ENCODE assay signal across 10 cellular contexts in genomic region chr19:47730521-47730889, GRCh38. TPM values are rescaled to one million over a fixed set of nuclear protein-coding genes. Genes with fewer than 3 reads are reported as not detected.
A peak's percentile ranks its signal among the peaks of the same experiment; 100 is the strongest.
DNase-seq lines count a peak whose midpoint lies in the region; ATAC-seq, FAIRE-seq and TF ChIP-seq lines count a peak whose summit lies in the region.
"Had no signal": no experiment of that assay in that cellular context is flagged by ENCODE, and none has a peak within 500 bp of the region (broad histone marks: within the 10 kb centered on the region; RNA-seq: fewer than 3 reads in every experiment).

No MANE protein-coding gene starts in this region.

- H3K36me3 ChIP-seq in HepG2 (replicated peaks in 1 of 2; ENCODE audit: control insufficient read depth in 1 of 2, insufficient read depth in 2 of 2, low read length in 2 of 2) (no peaks in the 10 kb centered on the region), right lobe of liver (no peaks in the 10 kb centered on the region), neural progenitor cell (no peaks in the 10 kb centered on the region), A673 (ENCODE audit: insufficient read depth, low read length, poor library complexity, severe bottlenecking) (no peaks in the 10 kb centered on the region)

- POLR2A ChIA-PET in HepG2 (lab: Yijun Ruan, JAX) = no interaction called here
- POLR2A ChIA-PET in MCF 10A (lab: Yijun Ruan, JAX) = interaction anchor here (1.0 to 11.9 kb wide), 6 partner anchors 11 to 247 kb away, joined by 3 to 207 read pairs (median 16); partner anchors contain the start of genes EHD2, KPTN, NOP53 and SELENOW
- POLR2A ChIA-PET in A673 (lab: Charles Lee; ENCODE audit: low non-redundant PET) = no interaction called here

- no TSS peak for BruUV-seq in HepG2 (replicated peaks; lab: Mats Ljungman, UMichigan)
- BruUV-seq in MCF 10A (replicated peaks; lab: Mats Ljungman, UMichigan) = no TSS peak
- no TSS peak for BruUV-seq in A673 (replicated peaks; lab: Mats Ljungman, UMichigan)

- in situ Hi-C loops in HepG2 (cut with HindIII; ENCODE audit: extremely low pct_ligation_motif_present, low pct_unique_long_range_greater_than_20kb) = no loop called here

- H3K9me3 Mint-ChIP-seq in MCF 10A (ENCODE audit: unreplicated experiment) (no peaks in the 10 kb centered on the region), neural progenitor cell (no peaks in the 10 kb centered on the region)

- peaks cover 40% of the 10 kb centered on the region for H3K4me1 ChIP-seq in HepG2 (ENCODE audit: insufficient read depth, low read length)
- H3K4me1 ChIP-seq in right lobe of liver = peaks cover 0 to 7% (median 2%) of the 10 kb centered on the region in 4 donors
- no peaks in the 10 kb centered on the region for H3K4me1 ChIP-seq in neural progenitor cell
- H3K4me1 ChIP-seq in A673 (ENCODE audit: insufficient read depth, low read length, poor library complexity, severe bottlenecking) = peaks cover 9% of the 10 kb centered on the region

- TF ChIP-seq RAD21 in HepG2 (CRISPR knock-in tag; IDR thresholded peaks at IDR 0.05) = no peak

- WGBS in HepG2 (ENCODE audit: low lambda C conversion rate) = 68% methylated on average over 8 of the region's 8 CpGs
- WGBS in right lobe of liver (ENCODE audit: insufficient coverage, low coverage, low lambda C conversion rate, missing lambda C conversion rate) = 89% methylated on average over 5 of the region's 8 CpGs

- H3K27ac Mint-ChIP-seq in MCF 10A (ENCODE audit: low read depth, unreplicated experiment) (peak overlapping the region; percentile 83), neural progenitor cell (no peak overlapping the region)

- no peak overlapping the region for H3K9ac ChIP-seq in HepG2 (ENCODE audit: insufficient read depth, low read depth, low read length)
- no peak overlapping the region for H3K9ac ChIP-seq in neural progenitor cell

- H3K4me1 Mint-ChIP-seq in MCF 10A (ENCODE audit: insufficient read depth, unreplicated experiment) = peaks cover 40% of the 10 kb centered on the region
- peaks cover 10% of the 10 kb centered on the region for H3K4me1 Mint-ChIP-seq in neural progenitor cell

- intact Hi-C loops in HepG2 (cut with micrococcal nuclease; ENCODE audit: unreplicated experiment) (no loop called here), right lobe of liver (cut with DNase I) (no loop called here), MCF 10A (cut with micrococcal nuclease) (no loop called here), A673 (cut with micrococcal nuclease; ENCODE audit: unreplicated experiment) (no loop called here)

- TF ChIP-seq EP300 in HepG2 (IDR thresholded peaks at IDR 0.05; ENCODE audit: low read depth in 2 of 2, low read length in 2 of 2) (no peak), HepG2 (CRISPR knock-in tag; IDR thresholded peaks at IDR 0.05; ENCODE audit: borderline replicate concordance) (no peak)

- H3K27me3 Mint-ChIP-seq in MCF 10A (ENCODE audit: insufficient read depth, unreplicated experiment) = no peaks in the 10 kb centered on the region
- peaks cover 26% of the 10 kb centered on the region for H3K27me3 Mint-ChIP-seq in neural progenitor cell (ENCODE audit: insufficient read depth, low read depth)

- no peak for ATAC-seq in HepG2
- no peak for ATAC-seq in right lobe of liver
- no peak for ATAC-seq in HG02642 (IDR thresholded peaks at IDR 0.05; ENCODE audit: poor library complexity, unreplicated experiment)
- no peak for ATAC-seq in HG03039 (IDR thresholded peaks at IDR 0.05; ENCODE audit: unreplicated experiment)

- TF ChIP-seq CTCF in HepG2 (CRISPR knock-in tag; IDR thresholded peaks at IDR 0.05) (no peak), right lobe of liver (IDR thresholded peaks at IDR 0.05) (no peak), MCF 10A (IDR thresholded peaks at IDR 0.05; ENCODE audit: unreplicated experiment) (no peak), neural progenitor cell (IDR thresholded peaks at IDR 0.05) (no peak), A673 (conservative IDR thresholded peaks at IDR 0.05; ENCODE audit: low read depth, low read length) (no peak)

- TF ChIP-seq POLR2A in HepG2 (IDR thresholded peaks at IDR 0.05; ENCODE audit: insufficient read depth in 1 of 2, low read depth in 2 of 2, low read length in 2 of 2) (no peak), right lobe of liver (IDR thresholded peaks at IDR 0.05) (no peak)

- H3K4me3 ChIP-seq in HepG2 (replicated peaks in 1 of 3; ENCODE audit: insufficient read depth in 1 of 3, low read depth in 2 of 3, low read length in 3 of 3) (peak overlapping the region in 1 of 3 experiments; percentile 50; a peak in 1 of 6 replicates), right lobe of liver (no peak overlapping the region), neural progenitor cell (peak overlapping the region; percentile 65), A673 (ENCODE audit: low read depth, low read length, poor library complexity, severe bottlenecking) (no peak overlapping the region)

- H3K36me3 Mint-ChIP-seq in MCF 10A (ENCODE audit: insufficient read depth, unreplicated experiment) = peaks cover 89% of the 10 kb centered on the region
- H3K36me3 Mint-ChIP-seq in neural progenitor cell = no peaks in the 10 kb centered on the region

- H3K4me3 Mint-ChIP-seq in MCF 10A (ENCODE audit: unreplicated experiment) (peak overlapping the region; percentile 76), neural progenitor cell (peak overlapping the region; percentile 39)

- H3K9me3 ChIP-seq in HepG2 (ENCODE audit: low read length) (no peaks in the 10 kb centered on the region), right lobe of liver (no peaks in the 10 kb centered on the region), neural progenitor cell (ENCODE audit: low read depth) (no peaks in the 10 kb centered on the region), A673 (ENCODE audit: low read depth, low read length, poor library complexity, severe bottlenecking) (no peaks in the 10 kb centered on the region)

- H3K79me2 ChIP-seq in HepG2 (ENCODE audit: insufficient read depth, low read length) = no peaks in the 10 kb centered on the region
- no peaks in the 10 kb centered on the region for H3K79me2 ChIP-seq in neural progenitor cell (ENCODE audit: low read depth)

- DNase-seq in HepG2 (ENCODE audit: low spot score) (no peak), right lobe of liver (no peak), MCF 10A (ENCODE audit: unreplicated experiment) (no peak), neural progenitor cell (ENCODE audit: low spot score) (no peak), A673 (ENCODE audit: low spot score) (no peak), DMS53 (lab: John Stamatoyannopoulos, UW) (no peak)
- DNase-seq: NCI-H510A treated with DMSO at 0.1 percent for 48 hours had no signal

- CTCF ChIA-PET in HepG2 (lab: Yijun Ruan, JAX; ENCODE audit: low intra/inter-chr PET ratio, low total read pairs) = interaction anchor here (0.7 kb wide), 1 partner anchor 1382 kb away, joined by 3 read pairs; no protein-coding TSS in a partner anchor
- CTCF ChIA-PET in MCF 10A (lab: Yijun Ruan, JAX) = interaction anchor here (1.1 kb wide), 1 partner anchor 294 kb away, joined by 3 read pairs; no protein-coding TSS in a partner anchor
- CTCF ChIA-PET in A673 (lab: Charles Lee) = no interaction called here

- H4K20me1 ChIP-seq in HepG2 (ENCODE audit: insufficient read depth, low read length) = no peaks in the 10 kb centered on the region
- H4K20me1 ChIP-seq in neural progenitor cell (ENCODE audit: low read depth) = no peaks in the 10 kb centered on the region

- no peak overlapping the region for H3K27ac ChIP-seq in HepG2 (ENCODE audit: extremely low read length, insufficient read depth, low read length)
- H3K27ac ChIP-seq in right lobe of liver = no peak overlapping the region
- H3K27ac ChIP-seq in neural progenitor cell = no peak overlapping the region
- no peak overlapping the region for H3K27ac ChIP-seq in A673 (ENCODE audit: low read depth, low read length, poor library complexity, severe bottlenecking)
- H3K27ac ChIP-seq: C4-2B had no signal

- H3K27me3 ChIP-seq in HepG2 (ENCODE audit: control insufficient read depth in 1 of 2, insufficient read depth in 2 of 2, low read length in 2 of 2) (no peaks in the 10 kb centered on the region), right lobe of liver (no peaks in the 10 kb centered on the region), neural progenitor cell (no peaks in the 10 kb centered on the region), A673 (replicated peaks; ENCODE audit: insufficient read depth, low read depth, low read length, poor library complexity) (no peaks in the 10 kb centered on the region)

- peaks cover 7% of the 10 kb centered on the region for H3F3A ChIP-seq in neural progenitor cell (ENCODE audit: low read depth)

- H3K4me2 ChIP-seq in HepG2 (ENCODE audit: low read depth, low read length) (no peak overlapping the region; the same call in 1 of the 2 replicates), neural progenitor cell (no peak overlapping the region)

- no peak overlapping the region for H2AFZ ChIP-seq in HepG2 (ENCODE audit: low read length)
- H2AFZ ChIP-seq in neural progenitor cell (replicated peaks) = no peak overlapping the region

- no peak for FAIRE-seq in HepG2 (lab: Jason Lieb, UNC)

RNA-seq across cellular contexts. Expression of gene NOP53, which starts 14.8 kb away (rescaled TPM):
- 44.2 and 53.9 TPM in 2 replicates for total RNA-seq in HepG2 (2016; rRNA removed; fragmentation: Illumina TruSeq; extraction: Trizol)
- 107 and 126 TPM in 2 replicates for total RNA-seq in HepG2 (2016; cell fraction: cytosol; rRNA removed; fragmentation: Illumina TruSeq; extraction: Trizol; ENCODE audit: low read depth)
- total RNA-seq in HepG2 (2016; cell fraction: insoluble cytoplasmic fraction; rRNA removed; fragmentation: Illumina TruSeq; extraction: Trizol) = 45.6 and 56.7 TPM in 2 replicates
- 135 and 149 TPM in 2 replicates for total RNA-seq in HepG2 (2016; cell fraction: membrane; rRNA removed; fragmentation: Illumina TruSeq; extraction: Trizol)
- 47.1 and 55.4 TPM in 2 replicates for total RNA-seq in HepG2 (2016; cell fraction: nucleus; rRNA removed; fragmentation: Illumina TruSeq; extraction: Trizol)
- 137 and 141 TPM in 2 replicates for polyA plus RNA-seq in HepG2 (2011; rRNA removed)
- polyA plus RNA-seq in HepG2 (2011; cell fraction: cytosol; rRNA removed) = 112 and 146 TPM in 2 replicates
- 144 and 157 TPM in 2 replicates for polyA plus RNA-seq in HepG2 (2011; cell fraction: nucleus; rRNA removed)
- 184 and 186 TPM in 2 replicates for polyA plus RNA-seq in HepG2 (2012)
- polyA plus RNA-seq in HepG2 (2016; cell fraction: cytosol; fragmentation: Illumina TruSeq; extraction: Trizol; ENCODE audit: low read depth) = 140 and 165 TPM in 2 replicates
- 95.8 and 96.6 TPM in 2 replicates for polyA plus RNA-seq in HepG2 (2016; cell fraction: insoluble cytoplasmic fraction; fragmentation: Illumina TruSeq; extraction: Trizol; ENCODE audit: low read depth)
- polyA plus RNA-seq in HepG2 (2016; cell fraction: membrane; fragmentation: Illumina TruSeq; extraction: Trizol; ENCODE audit: low read depth) = 223 and 257 TPM in 2 replicates
- 129 and 142 TPM in 2 replicates for polyA plus RNA-seq in HepG2 (2016; cell fraction: nucleus; fragmentation: Illumina TruSeq; extraction: Trizol; ENCODE audit: insufficient read depth, low read depth)
- 51.2 and 58.9 TPM in 2 replicates for polyA minus RNA-seq in HepG2 (2011; rRNA and poly(A)+ RNA removed; ENCODE audit: low replicate concordance)
- polyA minus RNA-seq in HepG2 (2011; cell fraction: cytosol; rRNA and poly(A)+ RNA removed) = 55.2 and 56.4 TPM in 2 replicates
- 36.2 and 36.4 TPM in 2 replicates for polyA minus RNA-seq in HepG2 (2011; cell fraction: nucleus; rRNA and poly(A)+ RNA removed)
- total RNA-seq in right lobe of liver = 100 to 1,000 TPM in 1 of 6 experiments, 10 to 100 TPM in 5; 73.6 to 105 (median 79.4) TPM
- 165 and 211 TPM in 2 replicates for total RNA-seq in MCF 10A (2022)
- 101 and 172 TPM in 2 replicates for total RNA-seq in neural progenitor cell (ENCODE audit: low replicate concordance)
- 146 and 172 TPM in 2 replicates for total RNA-seq in A673 (2021)

RNA-seq across cellular contexts. Expression of gene EHD2, which starts 17.3 kb away (rescaled TPM):
- total RNA-seq in HepG2 (2016; rRNA removed; fragmentation: Illumina TruSeq; extraction: Trizol) (0.08 and 0.09 TPM in 2 replicates), right lobe of liver (10 to 100 TPM in 3 of 6 experiments, 1 to 10 TPM in 3; 3.6 to 20.2 (median 12.8) TPM), MCF 10A (2022) (88.8 and 104 TPM in 2 replicates), neural progenitor cell (ENCODE audit: low replicate concordance) (1.5 and 3.9 TPM in 2 replicates), A673 (2021) (2.9 and 3.0 TPM in 2 replicates)
- not detected in 2 replicates for total RNA-seq in HepG2 (2016; cell fraction: cytosol; rRNA removed; fragmentation: Illumina TruSeq; extraction: Trizol; ENCODE audit: low read depth)
- not detected in 2 replicates for total RNA-seq in HepG2 (2016; cell fraction: insoluble cytoplasmic fraction; rRNA removed; fragmentation: Illumina TruSeq; extraction: Trizol)
- total RNA-seq in HepG2 (2016; cell fraction: membrane; rRNA removed; fragmentation: Illumina TruSeq; extraction: Trizol) = not detected in 2 replicates
- total RNA-seq in HepG2 (2016; cell fraction: nucleus; rRNA removed; fragmentation: Illumina TruSeq; extraction: Trizol) = not detected in 2 replicates
- 0.28 and 0.33 TPM in 2 replicates for polyA plus RNA-seq in HepG2 (2011; rRNA removed)
- 0.25 and 0.33 TPM in 2 replicates for polyA plus RNA-seq in HepG2 (2011; cell fraction: cytosol; rRNA removed)
- 1.2 and 1.3 TPM in 2 replicates for polyA plus RNA-seq in HepG2 (2011; cell fraction: nucleus; rRNA removed)
- polyA plus RNA-seq in HepG2 (2012) = 0.37 and 0.80 TPM in 2 replicates
- not detected in 2 replicates for polyA plus RNA-seq in HepG2 (2016; cell fraction: cytosol; fragmentation: Illumina TruSeq; extraction: Trizol; ENCODE audit: low read depth)
- polyA plus RNA-seq in HepG2 (2016; cell fraction: insoluble cytoplasmic fraction; fragmentation: Illumina TruSeq; extraction: Trizol; ENCODE audit: low read depth) = 0.05 TPM in 1 of 2 replicates, not detected in the other
- not detected in 2 replicates for polyA plus RNA-seq in HepG2 (2016; cell fraction: membrane; fragmentation: Illumina TruSeq; extraction: Trizol; ENCODE audit: low read depth)
- not detected in 2 replicates for polyA plus RNA-seq in HepG2 (2016; cell fraction: nucleus; fragmentation: Illumina TruSeq; extraction: Trizol; ENCODE audit: insufficient read depth, low read depth)
- 0.46 and 5.6 TPM in 2 replicates for polyA minus RNA-seq in HepG2 (2011; rRNA and poly(A)+ RNA removed; ENCODE audit: low replicate concordance)
- 0.53 and 1.3 TPM in 2 replicates for polyA minus RNA-seq in HepG2 (2011; cell fraction: cytosol; rRNA and poly(A)+ RNA removed)
- 0.26 and 0.87 TPM in 2 replicates for polyA minus RNA-seq in HepG2 (2011; cell fraction: nucleus; rRNA and poly(A)+ RNA removed)

RNA-seq across cellular contexts. Expression of gene SELENOW, which starts 48.0 kb away (rescaled TPM):
- total RNA-seq in HepG2 (2016; rRNA removed; fragmentation: Illumina TruSeq; extraction: Trizol) (57.0 and 64.7 TPM in 2 replicates), right lobe of liver (100 to 1,000 TPM in 3 of 6 experiments, 10 to 100 TPM in 3; 46.4 to 141 (median 83.0) TPM), MCF 10A (2022) (93.5 and 115 TPM in 2 replicates), neural progenitor cell (ENCODE audit: low replicate concordance) (234 and 422 TPM in 2 replicates), A673 (2021) (107 and 121 TPM in 2 replicates)
- total RNA-seq in HepG2 (2016; cell fraction: cytosol; rRNA removed; fragmentation: Illumina TruSeq; extraction: Trizol; ENCODE audit: low read depth) = 415 and 416 TPM in 2 replicates
- total RNA-seq in HepG2 (2016; cell fraction: insoluble cytoplasmic fraction; rRNA removed; fragmentation: Illumina TruSeq; extraction: Trizol) = 46.9 and 63.2 TPM in 2 replicates
- 235 and 276 TPM in 2 replicates for total RNA-seq in HepG2 (2016; cell fraction: membrane; rRNA removed; fragmentation: Illumina TruSeq; extraction: Trizol)
- 28.8 and 32.2 TPM in 2 replicates for total RNA-seq in HepG2 (2016; cell fraction: nucleus; rRNA removed; fragmentation: Illumina TruSeq; extraction: Trizol)
- polyA plus RNA-seq in HepG2 (2011; rRNA removed) = 50.3 and 55.8 TPM in 2 replicates
- 52.1 and 56.8 TPM in 2 replicates for polyA plus RNA-seq in HepG2 (2011; cell fraction: cytosol; rRNA removed)
- 41.3 and 52.2 TPM in 2 replicates for polyA plus RNA-seq in HepG2 (2011; cell fraction: nucleus; rRNA removed)
- 14.6 and 20.9 TPM in 2 replicates for polyA plus RNA-seq in HepG2 (2012)
- 421 and 463 TPM in 2 replicates for polyA plus RNA-seq in HepG2 (2016; cell fraction: cytosol; fragmentation: Illumina TruSeq; extraction: Trizol; ENCODE audit: low read depth)
- 46.3 and 48.2 TPM in 2 replicates for polyA plus RNA-seq in HepG2 (2016; cell fraction: insoluble cytoplasmic fraction; fragmentation: Illumina TruSeq; extraction: Trizol; ENCODE audit: low read depth)
- polyA plus RNA-seq in HepG2 (2016; cell fraction: membrane; fragmentation: Illumina TruSeq; extraction: Trizol; ENCODE audit: low read depth) = 226 and 236 TPM in 2 replicates
- polyA plus RNA-seq in HepG2 (2016; cell fraction: nucleus; fragmentation: Illumina TruSeq; extraction: Trizol; ENCODE audit: insufficient read depth, low read depth) = 54.1 and 65.0 TPM in 2 replicates
- polyA minus RNA-seq in HepG2 (2011; rRNA and poly(A)+ RNA removed; ENCODE audit: low replicate concordance) = 20.3 and 61.1 TPM in 2 replicates
- polyA minus RNA-seq in HepG2 (2011; cell fraction: cytosol; rRNA and poly(A)+ RNA removed) = 7.8 and 8.5 TPM in 2 replicates
- polyA minus RNA-seq in HepG2 (2011; cell fraction: nucleus; rRNA and poly(A)+ RNA removed) = 7.5 and 10.1 TPM in 2 replicates
